ENCODE assay signal across 8 cellular contexts in the genomic region with DNA sequence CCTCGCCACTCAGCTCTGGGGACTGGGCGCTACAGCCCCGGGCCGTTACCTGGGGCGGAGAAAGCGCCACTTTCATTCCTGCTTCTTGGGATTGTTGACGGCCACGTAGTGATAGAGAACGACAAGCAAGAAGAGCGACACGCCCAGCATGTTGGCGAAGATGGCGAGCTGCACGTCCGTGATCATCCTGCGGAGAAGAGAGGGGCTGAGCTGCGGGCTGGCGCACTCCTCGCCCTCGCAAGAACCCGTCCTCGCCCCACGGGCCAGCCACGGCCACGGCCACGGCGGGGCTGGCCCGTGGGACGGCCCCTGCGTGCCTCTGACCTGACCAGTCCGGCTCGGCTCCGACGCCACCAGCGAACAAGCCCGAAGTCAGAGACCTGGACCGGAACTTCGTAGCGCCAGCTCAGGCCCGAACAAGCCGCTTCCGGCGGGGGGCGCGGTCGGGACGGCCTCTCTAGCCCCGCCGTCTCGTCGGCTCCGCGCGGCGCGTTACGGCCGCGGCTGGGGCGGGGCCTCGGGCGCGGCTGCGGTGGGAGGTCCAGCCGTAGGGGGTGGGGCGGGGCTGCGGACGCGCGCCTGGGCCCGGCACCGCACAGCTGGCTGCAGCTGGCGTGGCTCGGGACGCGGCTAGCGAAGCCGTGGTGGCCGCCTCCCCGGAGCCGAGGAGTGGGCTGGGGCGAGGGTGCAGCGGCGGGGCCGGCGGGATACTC. TPM values are rescaled to one million over a fixed set of nuclear protein-coding genes. Genes with fewer than 3 reads are reported as not detected.
DNase-seq lines count a peak whose midpoint lies in the region; ATAC-seq and TF ChIP-seq lines count a peak whose summit lies in the region.

OST4 (minus strand) TSS at position 378 of the 713 bp plus-strand sequence.

- no peaks in the 10 kb centered on the region for H3K27me3 ChIP-seq in right lobe of liver

- peak within 1 kb of the TSS; percentile 75 to 89 (median 80) for H3K27ac ChIP-seq in right lobe of liver

- H3K4me1 ChIP-seq in right lobe of liver: peaks cover 0 to 10% (median 4%) of the 10 kb centered on the region in 4 donors

- peak; percentile 85 for ATAC-seq in GM19351 (IDR thresholded peaks at IDR 0.05; ENCODE audit: unreplicated experiment)
- peak; percentile 75 for ATAC-seq in HG03520 (IDR thresholded peaks at IDR 0.05; ENCODE audit: unreplicated experiment)
- ATAC-seq in right lobe of liver: peak; percentile 93 to 98 (median 96)

- DNase-seq in C1 segment of cervical spinal cord (lab: John Stamatoyannopoulos, UW): peak; percentile 38 to 96 (median 90)
- peak; percentile 54 for DNase-seq in NCI-H748 treated with DMSO at 0.1 percent for 48 hours (lab: John Stamatoyannopoulos, UW)
- DNase-seq in activated CD4-positive, alpha-beta T cell treated with anti-CD3 and anti-CD28 coated beads, Interleukin-2, amount 50 U/mL, for 4 hours: peak; percentile 78 to 82
- peak; percentile 94 for DNase-seq in dermis blood vessel endothelial cell
- DNase-seq in right lobe of liver: peak; percentile 96 to 97 (median 96)
- DNase-seq in stimulated activated CD4-positive, alpha-beta T cell treated with anti-CD3 and anti-CD28 coated beads, Interleukin-4, amount 100 ng/mL, for 4 hours: peak; percentile 87 to 91

- intact Hi-C loops in right lobe of liver (cut with DNase I): loop anchor here in 1 of 2 donors (10.0 kb wide), 1 partner anchor 107 kb away; no protein-coding TSS in a partner anchor

- peak in 2 of 4 donors; percentile 11 to 34 for TF ChIP-seq CTCF in right lobe of liver (IDR thresholded peaks at IDR 0.05)

- H3K36me3 ChIP-seq in right lobe of liver: peaks cover 0 to 13% (median 0%) of the 10 kb centered on the region in 4 donors

- H3K9me3 ChIP-seq in right lobe of liver: no peaks in the 10 kb centered on the region

- peak within 1 kb of the TSS; percentile 85 to 94 (median 91) for H3K4me3 ChIP-seq in right lobe of liver

- 0% methylated on average over 7 of the region's 86 CpGs for WGBS in right lobe of liver (ENCODE audit: insufficient coverage, low coverage, low lambda C conversion rate, missing lambda C conversion rate)

- TF ChIP-seq POLR2A in right lobe of liver (IDR thresholded peaks at IDR 0.05): peak; percentile 78

RNA-seq across cellular contexts. Expression of gene OST4, which starts in this region (rescaled TPM):
- total RNA-seq in dermis blood vessel endothelial cell: 323 and 569 TPM in 2 replicates
- total RNA-seq in right lobe of liver: 100 to 1,000 TPM; 144 to 182 (median 161) TPM

Comparison
In these comparisons a context has a peak if more than half of its experiments do, and no peak if none do; other contexts are left out.
1. Peak in every context shown above with its lines: DNase-seq, ATAC-seq, H3K4me3 ChIP-seq and H3K27ac ChIP-seq.